In genomic region chr1:52145137-52145536, GRCh38 we compare ENCODE assay signal across 1 cellular context.
TF ChIP-seq lines count a peak whose summit lies in the region.

No MANE protein-coding gene starts in this region.

TF ChIP-seq in HepG2, 621 proteins besides CTCF, POLR2A, EP300 and RAD21:
- TF ChIP-seq ZSCAN21 (CRISPR knock-in tag; IDR thresholded peaks at IDR 0.05; ENCODE audit: borderline replicate concordance) (no peak), TOE1 (CRISPR knock-in tag; IDR thresholded peaks at IDR 0.05) (no peak), NFIC (IDR thresholded peaks at IDR 0.05; ENCODE audit: low read length) (no peak), PAWR (CRISPR knock-in tag; IDR thresholded peaks at IDR 0.05; ENCODE audit: borderline replicate concordance) (no peak), ZFP82 (CRISPR knock-in tag; IDR thresholded peaks at IDR 0.05; ENCODE audit: borderline replicate concordance) (no peak), LRRFIP1 (CRISPR knock-in tag; conservative IDR thresholded peaks at IDR 0.05) (no peak), PRDM4 (CRISPR knock-in tag; IDR thresholded peaks at IDR 0.05; ENCODE audit: borderline replicate concordance) (no peak), ATF5 (CRISPR knock-in tag; IDR thresholded peaks at IDR 0.05; ENCODE audit: low read depth) (no peak), SNAPC5 (CRISPR knock-in tag; IDR thresholded peaks at IDR 0.05; ENCODE audit: borderline replicate concordance) (no peak), HNRNPK (IDR thresholded peaks at IDR 0.05; ENCODE audit: low read depth, low read length, poor library complexity, severe bottlenecking) (no peak)
